8 cellular contexts compared by ENCODE assay signal in genomic region chr9:33458444-33458843, GRCh38. TPM values are rescaled to one million over a fixed set of nuclear protein-coding genes. Genes with fewer than 3 reads are reported as not detected.
A peak's percentile ranks its signal among the peaks of the same experiment; 100 is the strongest.
DNase-seq lines count a peak whose midpoint lies in the region; ATAC-seq and TF ChIP-seq lines count a peak whose summit lies in the region.

No MANE protein-coding gene starts in this region.

- H3K9me3 ChIP-seq in HCT116 (ENCODE audit: control insufficient read depth in 1 of 2, insufficient read depth in 1 of 2, low read depth in 1 of 2, low read length in 2 of 2) (no peaks in the 10 kb centered on the region), thymus (ENCODE audit: control insufficient read depth) (no peaks in the 10 kb centered on the region)

- RAD21 ChIA-PET in HCT116 (lab: Charles Lee; ENCODE audit: low non-redundant PET in 1 of 2, low total read pairs in 2 of 2, uncharacterized antibody in 2 of 2, unreplicated experiment in 2 of 2) = no interaction called here

- H3K4me1 ChIP-seq in HCT116 (ENCODE audit: control insufficient read depth in 1 of 2, insufficient read depth in 2 of 2, low read length in 2 of 2) = peaks cover 40 to 68% of the 10 kb centered on the region in 2 experiments
- peaks cover 36% of the 10 kb centered on the region for H3K4me1 ChIP-seq in thymus (ENCODE audit: control insufficient read depth, insufficient read depth, low read length)

- WGBS in thymus = 78% methylated on average over 4 of the region's 4 CpGs

- H3K27me3 ChIP-seq in HCT116 (ENCODE audit: insufficient read depth, low read length) (no peaks in the 10 kb centered on the region), thymus (ENCODE audit: control insufficient read depth, insufficient read depth) (no peaks in the 10 kb centered on the region)

- H3K9ac ChIP-seq in HCT116 (ENCODE audit: low read length) = peak overlapping the region; percentile 32

- ATAC-seq in HCT116 = peak; percentile 86

- H3K4me3 ChIP-seq in HCT116 (replicated peaks in 1 of 2; ENCODE audit: low read depth in 1 of 2, low read length in 2 of 2) = peak overlapping the region; percentile 4 to 32; a peak in 2 of 4 replicates
- no peak overlapping the region for H3K4me3 ChIP-seq in fibroblast of villous mesenchyme (ENCODE audit: low read depth, low read length)
- no peak overlapping the region for H3K4me3 ChIP-seq in thymus (ENCODE audit: low read length)
- no peak overlapping the region for H3K4me3 ChIP-seq in coronary artery

- BruUV-seq in HCT116 (replicated peaks; lab: Mats Ljungman, UMichigan) = no TSS peak

- peak; percentile 75 for DNase-seq in HCT116 (ENCODE audit: low read depth, low spot score)
- DNase-seq in activated CD4-positive, alpha-beta T cell treated with anti-CD3 and anti-CD28 coated beads, Interleukin-2, amount 50 U/mL, for 1 hour = peak; percentile 64
- peak; percentile 51 for DNase-seq in fibroblast of villous mesenchyme (ENCODE audit: low read depth)
- DNase-seq in KG1 (lab: John Stamatoyannopoulos, UW) = no peak
- no peak for DNase-seq in coronary artery (ENCODE audit: low spot score)
- DNase-seq in NCI-H2171 (lab: John Stamatoyannopoulos, UW) = no peak

- H3K36me3 ChIP-seq in HCT116 (ENCODE audit: control insufficient read depth in 1 of 2, insufficient read depth in 2 of 2, low read length in 2 of 2) (peaks cover 9 to 21% of the 10 kb centered on the region in 2 experiments; a peak in 2 of 4 replicates), thymus (ENCODE audit: control insufficient read depth, insufficient read depth) (peaks cover 32% of the 10 kb centered on the region)

- no peaks in the 10 kb centered on the region for H3K79me2 ChIP-seq in HCT116 (ENCODE audit: insufficient read depth, low read length)

- TF ChIP-seq CTCF in 22Rv1 (IDR thresholded peaks at IDR 0.05) = no peak
- TF ChIP-seq CTCF in HCT116 (IDR thresholded peaks at IDR 0.05 in 2 of 3, conservative IDR thresholded peaks at IDR 0.05 in 1 of 3; ENCODE audit: borderline replicate concordance in 1 of 3, insufficient read depth in 1 of 3, low read depth in 2 of 3, low read length in 2 of 3) = no peak
- TF ChIP-seq CTCF in fibroblast of villous mesenchyme (IDR thresholded peaks at IDR 0.05; ENCODE audit: insufficient read depth, low read depth, low read length) = no peak
- TF ChIP-seq CTCF in coronary artery (IDR thresholded peaks at IDR 0.05) = no peak

- TF ChIP-seq RAD21 in HCT116 (IDR thresholded peaks at IDR 0.05; ENCODE audit: low read depth) = no peak

- no peak overlapping the region for H2AFZ ChIP-seq in HCT116 (ENCODE audit: low read depth, low read length, poor library complexity, severe bottlenecking)

- intact Hi-C loops in HCT116 (cut with micrococcal nuclease) = no loop called here

- POLR2A ChIA-PET in HCT116 (lab: Charles Lee) = interaction anchor here (1.1 to 4.4 kb wide), 3 partner anchors 14 to 168 kb away, joined by 3 to 27 read pairs (median 4); partner anchors contain the start of genes NFX1 and NOL6

- no peaks in the 10 kb centered on the region for H4K20me1 ChIP-seq in HCT116 (ENCODE audit: insufficient read depth)

- CTCF ChIA-PET in HCT116 (lab: Charles Lee) = interaction anchor here (0.7 to 2.6 kb wide), 4 partner anchors 9 to 83 kb away, joined by 3 to 10 read pairs (median 3); partner anchors contain the start of gene AQP3

- H3K9me2 ChIP-seq in HCT116 (ENCODE audit: insufficient read depth) = no peaks in the 10 kb centered on the region

- H3K4me2 ChIP-seq in HCT116 (ENCODE audit: low read length) = peak overlapping the region; percentile 70

- TF ChIP-seq POLR2A in HCT116 (IDR thresholded peaks at IDR 0.05; ENCODE audit: borderline replicate concordance, extremely low read depth, insufficient read depth, insufficient read length) = peak; percentile 33

- H3K27ac ChIP-seq in 22Rv1 (peak overlapping the region; percentile 22; the same call in 1 of the 2 replicates), HCT116 (ENCODE audit: low read depth, low read length) (peak overlapping the region; percentile 86), thymus (ENCODE audit: low read depth) (peak overlapping the region; percentile 75), coronary artery (no peak overlapping the region)

TF ChIP-seq in HCT116, 20 proteins besides CTCF, POLR2A, EP300 and RAD21:
- TF ChIP-seq TCF7L2 (IDR thresholded peaks at IDR 0.05; ENCODE audit: borderline replicate concordance, extremely low read depth, insufficient read depth, insufficient read length) (peak; percentile 91), REST (IDR thresholded peaks at IDR 0.05; ENCODE audit: low read depth) (no peak), POLR2AphosphoS5 (IDR thresholded peaks at IDR 0.05; ENCODE audit: low read depth, low read length) (peak; percentile 53; the same call in 1 of the 2 replicates)

RNA-seq across cellular contexts. Expression of gene AQP3, which starts 11.1 kb away (rescaled TPM):
- 5.5 TPM for total RNA-seq in HCT116 (2021; ENCODE audit: unreplicated experiment)
- polyA plus RNA-seq in HCT116 (2012) = 2.1 and 3.1 TPM in 2 replicates
- total RNA-seq in fibroblast of villous mesenchyme = 0.86 and 0.97 TPM in 2 replicates
- 129 TPM for polyA plus RNA-seq in thymus

RNA-seq across cellular contexts. Expression of gene NOL6, which starts 15.3 kb away (rescaled TPM):
- total RNA-seq in HCT116 (2021; ENCODE audit: unreplicated experiment) (36.4 TPM), fibroblast of villous mesenchyme (30.9 and 32.4 TPM in 2 replicates)
- 19.3 and 19.6 TPM in 2 replicates for polyA plus RNA-seq in HCT116 (2012)
- polyA plus RNA-seq in thymus = 29.5 TPM

RNA-seq across cellular contexts. Expression of gene AQP7, which starts 56.1 kb away (rescaled TPM):
- total RNA-seq in HCT116 (2021; ENCODE audit: unreplicated experiment) (0.96 TPM), fibroblast of villous mesenchyme (not detected in 2 replicates)
- 0.20 and 0.21 TPM in 2 replicates for polyA plus RNA-seq in HCT116 (2012)
- polyA plus RNA-seq in thymus = 1.3 TPM

Comparison
In these comparisons a context has a peak if more than half of its experiments do, and no peak if none do; other contexts are left out.
1. H3K27ac ChIP-seq: peak in 22Rv1 (single experiment), HCT116 (single experiment) and thymus (single experiment); none in coronary artery (0 of 2).
2. DNase-seq: peak in HCT116 (single experiment), activated CD4-positive, alpha-beta T cell treated with anti-CD3 and anti-CD28 coated beads, Interleukin-2, amount 50 U/mL, for 1 hour (single experiment) and fibroblast of villous mesenchyme (single experiment); none in KG1 (single experiment), coronary artery (single experiment) and NCI-H2171 (single experiment).
3. H3K4me3 ChIP-seq: peak in HCT116 (2 of 2); none in fibroblast of villous mesenchyme (single experiment), thymus (single experiment) and coronary artery (single experiment).